ENCODE assay signal across 21 cellular contexts in the genomic region with DNA sequence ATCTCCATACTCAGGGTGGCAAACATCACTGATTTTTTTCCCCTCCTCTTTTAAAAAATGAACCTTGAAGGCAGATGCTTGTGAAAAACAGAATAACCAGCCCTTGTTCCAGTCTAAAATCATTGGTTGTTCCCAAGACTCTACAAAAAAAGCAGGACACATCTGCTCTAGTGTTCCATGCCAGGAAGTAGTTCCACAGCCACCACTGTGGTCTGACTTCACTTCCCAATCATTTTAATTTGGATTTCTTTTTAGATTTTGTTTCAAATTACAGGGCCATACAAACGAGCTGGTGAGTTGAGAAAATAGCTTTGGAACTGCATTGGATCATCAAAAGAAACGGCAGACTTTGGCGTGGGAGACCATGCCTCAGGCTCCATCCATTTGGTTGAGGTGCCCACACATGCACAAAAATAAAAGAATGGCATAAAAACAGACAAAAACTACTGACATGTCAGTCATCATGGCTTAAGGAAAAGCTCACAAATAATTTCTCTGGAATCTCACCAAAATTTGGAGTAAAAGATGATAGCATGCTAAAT.
DNase-seq lines count a peak whose midpoint lies in the region; ATAC-seq and TF ChIP-seq lines count a peak whose summit lies in the region.
"Had no signal": no experiment of that assay in that cellular context is flagged by ENCODE, and none has a peak within 500 bp of the region (broad histone marks: within the 10 kb centered on the region; RNA-seq: fewer than 3 reads in every experiment).

No MANE protein-coding gene starts in this region.

- H4K8ac ChIP-seq in IMR-90 (ENCODE audit: low read depth in 2 of 2, low read length in 2 of 2) = no peak overlapping the region

- H3K79me1 ChIP-seq in IMR-90 (ENCODE audit: low read depth in 1 of 2, low read length in 2 of 2) = peaks cover 4 to 12% of the 10 kb centered on the region in 2 experiments

- no peaks in the 10 kb centered on the region; the same call in 1 of the 2 replicates for H3K9me1 ChIP-seq in IMR-90 (ENCODE audit: insufficient read depth, low read length)

- H2AK5ac ChIP-seq in IMR-90 (ENCODE audit: low read depth, low read length) = no peak overlapping the region

- H2BK120ac ChIP-seq in IMR-90 (ENCODE audit: low read depth, low read length) = no peak overlapping the region

- TF ChIP-seq CTCF in IMR-90 (conservative IDR thresholded peaks at IDR 0.05; ENCODE audit: low read depth, low read length) (no peak), neural crest cell (conservative IDR thresholded peaks at IDR 0.05) (no peak)

- H3K4me1 ChIP-seq in IMR-90 (ENCODE audit: control insufficient read depth, insufficient read depth, low read length) = no peaks in the 10 kb centered on the region

- no peak overlapping the region for H3K23ac ChIP-seq in IMR-90 (ENCODE audit: low read depth, low read length)

- no peak overlapping the region for H2BK20ac ChIP-seq in IMR-90 (ENCODE audit: low read depth, low read length)

- no peaks in the 10 kb centered on the region for H3K27me3 ChIP-seq in IMR-90 (ENCODE audit: control insufficient read depth, insufficient read depth, low read length)
- H3K27me3 ChIP-seq: esophagus muscularis mucosa, neutrophil had no signal

- WGBS in IMR-90 (ENCODE audit: extremely low coverage in 2 of 2, insufficient read length in 1 of 2), 2 experiments = no CpG with 5 or more reads among the region's 3 CpGs

- peaks cover 10% of the 10 kb centered on the region for H3K36me3 ChIP-seq in IMR-90 (ENCODE audit: control insufficient read depth, insufficient read depth, low read length)
- H3K36me3 ChIP-seq: neutrophil had no signal

- H3K9me3 ChIP-seq in IMR-90 (ENCODE audit: control insufficient read depth, insufficient read depth, low read length) = peaks cover 5% of the 10 kb centered on the region
- H3K9me3 ChIP-seq: neutrophil had no signal

- H3K4me1 Mint-ChIP-seq in neural crest cell = peaks cover 18% of the 10 kb centered on the region
- no peaks in the 10 kb centered on the region for H3K4me1 Mint-ChIP-seq in naive thymus-derived CD8-positive, alpha-beta T cell
- H3K4me1 Mint-ChIP-seq: CD4-positive, CD25-positive, alpha-beta regulatory T cell; GM23338 had no signal

- H3K27ac Mint-ChIP-seq in neural crest cell (ENCODE audit: unreplicated experiment) = peak overlapping the region; percentile 19
- no peak overlapping the region for H3K27ac Mint-ChIP-seq in naive thymus-derived CD8-positive, alpha-beta T cell
- H3K27ac Mint-ChIP-seq: activated CD8-positive, alpha-beta T cell treated with anti-CD3 and anti-CD28 coated beads for 36 hours; CD4-positive, CD25-positive, alpha-beta regulatory T cell; effector memory CD8-positive, alpha-beta T cell; GM23338 had no signal

- ATAC-seq in IMR-90 (ENCODE audit: low read depth) (no peak), HG03045 (IDR thresholded peaks at IDR 0.05; ENCODE audit: unreplicated experiment) (no peak)
- no peak for ATAC-seq in naive thymus-derived CD8-positive, alpha-beta T cell
- ATAC-seq: activated CD4-positive, CD25-positive, alpha-beta regulatory T cell treated with anti-CD3 and anti-CD28 coated beads, Interleukin-2, amount 50 U/mL, for 24 hours; activated CD8-positive, alpha-beta T cell treated with anti-CD3 and anti-CD28 coated beads for 36 hours; effector memory CD8-positive, alpha-beta T cell; GM23338 had no signal

- no peak overlapping the region for H3K4me3 ChIP-seq in IMR-90 (ENCODE audit: insufficient read depth, low read depth, low read length)
- H3K4me3 ChIP-seq: esophagus muscularis mucosa, GM23338, skin epidermis had no signal

- no peak for TF ChIP-seq RAD21 in IMR-90 (IDR thresholded peaks at IDR 0.05; ENCODE audit: low read length)

- no peak overlapping the region for H3K27ac ChIP-seq in IMR-90 (ENCODE audit: insufficient read depth, low read length)
- H3K27ac ChIP-seq: esophagus muscularis mucosa, KMS-11, neutrophil, skin epidermis had no signal

- H2BK5ac ChIP-seq in IMR-90 (ENCODE audit: low read depth, low read length, poor library complexity, severe bottlenecking) = no peak overlapping the region

- intact Hi-C loops in IMR-90 (cut with micrococcal nuclease) = no loop called here

- BruUV-seq in IMR-90 (replicated peaks; lab: Mats Ljungman, UMichigan) = no TSS peak

- no peak overlapping the region for H3K56ac ChIP-seq in IMR-90 (ENCODE audit: extremely low read depth, insufficient read depth, low read length)

- POLR2A ChIA-PET in IMR-90 (lab: Charles Lee; ENCODE audit: unreplicated experiment) = no interaction called here
- POLR2A ChIA-PET in naive thymus-derived CD8-positive, alpha-beta T cell (lab: Charles Lee) = interaction anchor here (0.5 to 0.6 kb wide), 2 partner anchors 27 to 205 kb away, joined by 4 read pairs; no protein-coding TSS in a partner anchor

- no peak overlapping the region for H3K9ac ChIP-seq in IMR-90 (ENCODE audit: low read depth, low read length)
- H3K9ac ChIP-seq: KMS-11 had no signal

- dilution Hi-C loops in IMR-90 (cut with HindIII; ENCODE audit: low sequenced_read_pairs, unreplicated experiment) = no loop called here

- in situ Hi-C loops in IMR-90 (cut with MboI; ENCODE audit: low sequenced_read_pairs) = no loop called here

- H2BK15ac ChIP-seq in IMR-90 (ENCODE audit: low read depth, low read length) = no peak overlapping the region

- H4K91ac ChIP-seq in IMR-90 (ENCODE audit: insufficient read depth, low read depth, low read length) = no peak overlapping the region

- H3K36me3 Mint-ChIP-seq in neural crest cell (ENCODE audit: low read depth) = peaks cover 36% of the 10 kb centered on the region
- H3K36me3 Mint-ChIP-seq in naive thymus-derived CD8-positive, alpha-beta T cell = peaks cover 0 to 19% (median 8%) of the 10 kb centered on the region in 3 donors
- H3K36me3 Mint-ChIP-seq: CD4-positive, CD25-positive, alpha-beta regulatory T cell had no signal

- CTCF ChIA-PET in IMR-90 (lab: Yijun Ruan, JAX) = no interaction called here

- H2AFZ ChIP-seq in IMR-90 (replicated peaks; ENCODE audit: low read length, poor library complexity) = no peak overlapping the region
- H2AFZ ChIP-seq: GM23338 had no signal

- H3K4me3 Mint-ChIP-seq in neural crest cell = no peak overlapping the region
- H3K4me3 Mint-ChIP-seq in naive thymus-derived CD8-positive, alpha-beta T cell = no peak overlapping the region
- H3K4me3 Mint-ChIP-seq: activated CD8-positive, alpha-beta T cell treated with anti-CD3 and anti-CD28 coated beads for 36 hours; CD4-positive, CD25-positive, alpha-beta regulatory T cell; effector memory CD8-positive, alpha-beta T cell; GM23338 had no signal

- H3K4me2 ChIP-seq in IMR-90 (ENCODE audit: low read depth, low read length) = no peak overlapping the region
- H3K4me2 ChIP-seq: GM23338, KMS-11 had no signal

- H3K14ac ChIP-seq in IMR-90 (replicated peaks; ENCODE audit: low read depth, low read length) = no peak overlapping the region

- no peak for TF ChIP-seq POLR2A in IMR-90 (IDR thresholded peaks at IDR 0.05; ENCODE audit: low read depth, low read length)

- H2AK9ac ChIP-seq in IMR-90 (replicated peaks; ENCODE audit: low read depth, low read length, poor library complexity) = no peak overlapping the region

- H4K5ac ChIP-seq in IMR-90 (ENCODE audit: low read depth, low read length) = no peak overlapping the region

- no peaks in the 10 kb centered on the region for H3K27me3 Mint-ChIP-seq in neural crest cell (ENCODE audit: low read depth)
- no peaks in the 10 kb centered on the region for H3K27me3 Mint-ChIP-seq in naive thymus-derived CD8-positive, alpha-beta T cell
- H3K27me3 Mint-ChIP-seq: activated CD8-positive, alpha-beta T cell treated with anti-CD3 and anti-CD28 coated beads for 36 hours; CD4-positive, CD25-positive, alpha-beta regulatory T cell; effector memory CD8-positive, alpha-beta T cell had no signal

- H3K18ac ChIP-seq in IMR-90 (ENCODE audit: low read depth, low read length) = no peak overlapping the region

- H3K9me3 Mint-ChIP-seq in neural crest cell = no peaks in the 10 kb centered on the region
- peaks cover 0 to 4% (median 0%) of the 10 kb centered on the region in 9 donors for H3K9me3 Mint-ChIP-seq in naive thymus-derived CD8-positive, alpha-beta T cell
- H3K9me3 Mint-ChIP-seq: activated CD8-positive, alpha-beta T cell treated with anti-CD3 and anti-CD28 coated beads for 36 hours; CD4-positive, CD25-positive, alpha-beta regulatory T cell; GM23338 had no signal

- no peak overlapping the region for H3K4ac ChIP-seq in IMR-90 (ENCODE audit: low read depth, low read length)

- no peaks in the 10 kb centered on the region for H4K20me1 ChIP-seq in IMR-90 (ENCODE audit: insufficient read depth, low read length)

- DNase-seq in AG20443 (ENCODE audit: low spot score) (peak; percentile 53), IMR-90 (peak; percentile 32), fibroblast of gingiva (ENCODE audit: low read depth) (peak; percentile 43), neural crest cell (ENCODE audit: low read depth, low spot score) (no peak)
- no peak for DNase-seq in effector CD4-positive, alpha-beta T cell
- DNase-seq in naive thymus-derived CD8-positive, alpha-beta T cell = no peak
- DNase-seq: ACHN; activated CD8-positive, alpha-beta T cell treated with anti-CD3 and anti-CD28 coated beads for 36 hours; activated gamma-delta T cell; CD4-positive, CD25-positive, alpha-beta regulatory T cell; effector memory CD8-positive, alpha-beta T cell; kidney; NCI-H524 treated with DMSO at 0.1 percent for 48 hours; NK-92 treated with Interleukin-12 subunit alpha and Interleukin-12 subunit beta, amount 100 ng/mL, for 24 hours had no signal

TF ChIP-seq in IMR-90, 13 proteins besides CTCF, POLR2A, EP300 and RAD21:
- no peak for TF ChIP-seq RCOR1 (IDR thresholded peaks at IDR 0.05; ENCODE audit: insufficient replicate concordance, low read length)
- TF ChIP-seq, protein P1, sequence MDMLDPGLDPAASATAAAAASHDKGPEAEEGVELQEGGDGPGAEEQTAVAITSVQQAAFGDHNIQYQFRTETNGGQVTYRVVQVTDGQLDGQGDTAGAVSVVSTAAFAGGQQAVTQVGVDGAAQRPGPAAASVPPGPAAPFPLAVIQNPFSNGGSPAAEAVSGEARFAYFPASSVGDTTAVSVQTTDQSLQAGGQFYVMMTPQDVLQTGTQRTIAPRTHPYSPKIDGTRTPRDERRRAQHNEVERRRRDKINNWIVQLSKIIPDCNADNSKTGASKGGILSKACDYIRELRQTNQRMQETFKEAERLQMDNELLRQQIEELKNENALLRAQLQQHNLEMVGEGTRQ (IDR thresholded peaks at IDR 0.05; ENCODE audit: low read depth, low read length) = no peak
- no peak for TF ChIP-seq MAFK (IDR thresholded peaks at IDR 0.05; ENCODE audit: low read depth, low read length)
- no peak for TF ChIP-seq SMC3 (IDR thresholded peaks at IDR 0.05; ENCODE audit: low read depth, low read length)
- TF ChIP-seq MAZ (IDR thresholded peaks at IDR 0.05; ENCODE audit: borderline replicate concordance, low read depth, low read length) = no peak
TF ChIP-seq in IMR-90: peak in this region for 0.

Comparison
In these comparisons a context has a peak if more than half of its experiments do, and no peak if none do; other contexts are left out.
1. DNase-seq: peak in AG20443 (single experiment), IMR-90 (single experiment) and fibroblast of gingiva (single experiment); none in neural crest cell (single experiment), effector CD4-positive, alpha-beta T cell (single experiment) and naive thymus-derived CD8-positive, alpha-beta T cell (0 of 10).